ENCODE assay signal across 1 cellular context in genomic region chr17:82104797-82105416, GRCh38.
TF ChIP-seq lines count a peak whose summit lies in the region.

No MANE protein-coding gene starts in this region.

TF ChIP-seq in HEK293, 187 proteins besides CTCF, POLR2A, EP300 and RAD21 (continued from another document):
- TF ChIP-seq ZNF544 (tag by site-specific recombination; IDR thresholded peaks at IDR 0.05) (no peak), ZFHX2 (tag by site-specific recombination; conservative IDR thresholded peaks at IDR 0.05) (no peak), AEBP2 (tag by site-specific recombination; IDR thresholded peaks at IDR 0.05; ENCODE audit: borderline replicate concordance) (no peak), ZNF621 (tag by site-specific recombination; IDR thresholded peaks at IDR 0.05) (no peak), ZFP3 (tag by site-specific recombination; IDR thresholded peaks at IDR 0.05; ENCODE audit: low read depth) (no peak), ZNF239 (tag by site-specific recombination; IDR thresholded peaks at IDR 0.05) (no peak), ZNF423 (tag by site-specific recombination; IDR thresholded peaks at IDR 0.05) (peak; percentile 5; the same call in 1 of the 2 replicates), EGR2 (tag by site-specific recombination; IDR thresholded peaks at IDR 0.05; ENCODE audit: low read depth) (no peak), HOXC10 (CRISPR knock-in tag; IDR thresholded peaks at IDR 0.05) (no peak)
